Comparison of ENCODE assay signal across 9 cellular contexts in genomic region chr11:129815596-129816461, GRCh38. TPM values are rescaled to one million over a fixed set of nuclear protein-coding genes. Genes with fewer than 3 reads are reported as not detected.
DNase-seq lines count a peak whose midpoint lies in the region; ATAC-seq, FAIRE-seq and TF ChIP-seq lines count a peak whose summit lies in the region.
"Had no signal": no experiment of that assay in that cellular context is flagged by ENCODE, and none has a peak within 500 bp of the region (broad histone marks: within the 10 kb centered on the region; RNA-seq: fewer than 3 reads in every experiment).

Gene TMEM45B, plus strand, starts transcription at chr11:129815848. Its CDS starts 36,635 bp downstream, at chr11:129852483.

- no peak for FAIRE-seq in frontal cortex (lab: Jason Lieb, UNC)

- H3K27me3 ChIP-seq in colonic mucosa (peaks cover 4% of the 10 kb centered on the region), muscle layer of duodenum (ENCODE audit: low read depth, low read length) (peaks cover 5% of the 10 kb centered on the region)

- H3K9ac ChIP-seq in colonic mucosa (ENCODE audit: low read depth in 2 of 2, low read length in 2 of 2): peak within 1 kb of the TSS; percentile 83 to 90

- intact Hi-C loops in colonic mucosa (cut with DNase I): no loop called here

- DNase-seq in DMS53 (lab: John Stamatoyannopoulos, UW): peak; percentile 92
- peak; percentile 51 to 65 for DNase-seq in SHP77 (lab: John Stamatoyannopoulos, UW)
- DNase-seq in colonic mucosa: peak; percentile 80
- no peak for DNase-seq in RKO (ENCODE audit: low spot score)
- DNase-seq in frontal cortex (ENCODE audit: low spot score in 2 of 2): no peak
- DNase-seq: activated B cell treated with CpG ODN at 0.5 μM for 24 hours had no signal

- no peak for TF ChIP-seq CTCF in colonic mucosa (IDR thresholded peaks at IDR 0.05)

- H3K9me3 ChIP-seq in colonic mucosa (no peaks in the 10 kb centered on the region), muscle layer of duodenum (ENCODE audit: control insufficient read depth in 1 of 2, low read length in 2 of 2) (no peaks in the 10 kb centered on the region)

- ATAC-seq in HG03378 (IDR thresholded peaks at IDR 0.05; ENCODE audit: unreplicated experiment) (no peak), GM18873 (IDR thresholded peaks at IDR 0.05; ENCODE audit: low FRiP score, unreplicated experiment) (no peak)

- H3K4me1 ChIP-seq in colonic mucosa (no peaks in the 10 kb centered on the region), muscle layer of duodenum (ENCODE audit: control insufficient read depth in 1 of 2, insufficient read depth in 2 of 2, low read length in 2 of 2) (peaks cover 0 to 6% of the 10 kb centered on the region in 2 donors)

- H3K27ac ChIP-seq in colonic mucosa: peak within 1 kb of the TSS; percentile 89
- H3K27ac ChIP-seq in muscle layer of duodenum (ENCODE audit: low read length): no peak within 1 kb of the TSS

- H3K36me3 ChIP-seq in colonic mucosa (no peaks in the 10 kb centered on the region), muscle layer of duodenum (ENCODE audit: control insufficient read depth in 1 of 2, insufficient read depth in 2 of 2, low read length in 2 of 2) (no peaks in the 10 kb centered on the region)

- H3K4me3 ChIP-seq in colonic mucosa: peak within 1 kb of the TSS; percentile 54
- H3K4me3 ChIP-seq in muscle layer of duodenum (ENCODE audit: low read depth in 1 of 2, low read length in 2 of 2): peak within 1 kb of the TSS; percentile 26 to 47

RNA-seq across cellular contexts. Expression of gene TMEM45B, which starts in this region (rescaled TPM):
- total RNA-seq in colonic mucosa (100 to 1,000 TPM; 191 to 303 TPM), frontal cortex (0.41 TPM)
- total RNA-seq: activated B cell treated with CpG ODN at 0.5 μM for 24 hours had no signal

Comparison
In these comparisons a context has a peak if more than half of its experiments do, and no peak if none do; other contexts are left out.
1. RNA of gene TMEM45B (total RNA-seq): 191 to 303 TPM in colonic mucosa; 0.41 TPM in frontal cortex (single experiment); every median in the first group is over 100 times any median in the second.
2. DNase-seq: peak in DMS53 (single experiment), SHP77 (2 of 2) and colonic mucosa (single experiment); none in RKO (single experiment) and frontal cortex (0 of 2).